ENCODE assay signal across 8 cellular contexts in the genomic region with DNA sequence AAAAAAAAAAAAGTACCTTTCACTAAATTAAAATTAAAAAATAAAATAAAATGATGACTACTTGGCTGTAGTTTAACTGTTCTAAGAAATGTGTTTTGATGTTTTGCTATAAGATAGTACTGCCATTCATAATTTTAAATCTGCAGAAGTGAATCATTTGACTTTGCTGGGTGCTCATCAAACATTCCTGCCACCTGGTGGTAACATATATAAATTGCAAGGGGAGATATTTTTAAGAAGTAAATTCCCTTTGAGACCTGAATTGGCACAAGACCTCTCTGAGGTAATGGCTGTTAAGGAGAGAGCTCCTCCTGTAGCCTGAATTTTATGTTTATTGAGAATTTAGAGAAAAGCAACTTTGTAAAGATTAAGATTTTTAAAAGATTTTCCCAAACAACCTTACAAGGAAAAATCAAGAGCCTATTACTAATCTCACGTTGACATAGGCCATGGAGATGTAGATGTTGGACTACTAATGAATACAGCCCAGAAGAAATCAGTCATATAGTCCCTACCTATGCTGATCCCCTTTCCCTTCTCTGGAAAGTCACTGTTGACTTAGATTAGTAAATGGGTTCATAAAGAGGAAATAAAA. TPM values are rescaled to one million over a fixed set of nuclear protein-coding genes. Genes with fewer than 3 reads are reported as not detected.
DNase-seq lines count a peak whose midpoint lies in the region; ATAC-seq and TF ChIP-seq lines count a peak whose summit lies in the region.

No MANE protein-coding gene starts in this region.

- no peaks in the 10 kb centered on the region for H4K20me1 ChIP-seq in Karpas-422 (ENCODE audit: insufficient read depth, low read depth, low read length)

- peaks cover 33% of the 10 kb centered on the region for H3K9me3 Mint-ChIP-seq in mesothelial cell of epicardium
- peaks cover 13% of the 10 kb centered on the region for H3K9me3 Mint-ChIP-seq in stimulated activated effector memory CD8-positive, alpha-beta T cell treated with anti-CD3 and anti-CD28 coated beads, Interleukin-12 subunit alpha, Interleukin-12 subunit beta, amount 100 ng/mL, for 72 hours

- no peak overlapping the region for H3K9ac ChIP-seq in Karpas-422 (ENCODE audit: low read length)

- in situ Hi-C loops in astrocyte of the cerebellum (cut with HindIII; ENCODE audit: low sequenced_read_pairs), result no loop called here

- H3K9me3 ChIP-seq in Karpas-422 (ENCODE audit: low read length), result peaks cover 8% of the 10 kb centered on the region

- H3K4me3 Mint-ChIP-seq in mesothelial cell of epicardium, result no peak overlapping the region
- no peak overlapping the region for H3K4me3 Mint-ChIP-seq in stimulated activated effector memory CD8-positive, alpha-beta T cell treated with anti-CD3 and anti-CD28 coated beads, Interleukin-12 subunit alpha, Interleukin-12 subunit beta, amount 100 ng/mL, for 72 hours

- H3K36me3 ChIP-seq in Karpas-422 (ENCODE audit: insufficient read depth, low read length), result no peaks in the 10 kb centered on the region

- H3K4me1 Mint-ChIP-seq in mesothelial cell of epicardium, result peaks cover 6% of the 10 kb centered on the region
- no peaks in the 10 kb centered on the region for H3K4me1 Mint-ChIP-seq in stimulated activated effector memory CD8-positive, alpha-beta T cell treated with anti-CD3 and anti-CD28 coated beads, Interleukin-12 subunit alpha, Interleukin-12 subunit beta, amount 100 ng/mL, for 72 hours

- H3K27ac Mint-ChIP-seq in mesothelial cell of epicardium, result no peak overlapping the region
- H3K27ac Mint-ChIP-seq in stimulated activated effector memory CD8-positive, alpha-beta T cell treated with anti-CD3 and anti-CD28 coated beads, Interleukin-12 subunit alpha, Interleukin-12 subunit beta, amount 100 ng/mL, for 72 hours, result no peak overlapping the region

- no peaks in the 10 kb centered on the region for H3K27me3 ChIP-seq in Karpas-422 (ENCODE audit: low read length)

- H3K27ac ChIP-seq in Karpas-422 (ENCODE audit: low read length), result no peak overlapping the region

- H3K4me3 ChIP-seq in Karpas-422 (ENCODE audit: low read length) (no peak overlapping the region), astrocyte of the cerebellum (ENCODE audit: low read depth, low read length) (no peak overlapping the region)

- H3K36me3 Mint-ChIP-seq in mesothelial cell of epicardium, result peaks cover 9% of the 10 kb centered on the region
- H3K36me3 Mint-ChIP-seq in stimulated activated effector memory CD8-positive, alpha-beta T cell treated with anti-CD3 and anti-CD28 coated beads, Interleukin-12 subunit alpha, Interleukin-12 subunit beta, amount 100 ng/mL, for 72 hours, result no peaks in the 10 kb centered on the region

- H3K9me2 ChIP-seq in Karpas-422 (replicated peaks; ENCODE audit: insufficient read depth, low read length), result no peaks in the 10 kb centered on the region

- H3K27me3 Mint-ChIP-seq in mesothelial cell of epicardium (ENCODE audit: low read depth), result no peaks in the 10 kb centered on the region

- H3K79me2 ChIP-seq in Karpas-422 (ENCODE audit: low read length), result no peaks in the 10 kb centered on the region

- no peak for ATAC-seq in stimulated activated effector memory CD8-positive, alpha-beta T cell treated with anti-CD3 and anti-CD28 coated beads, Interleukin-12 subunit alpha, Interleukin-12 subunit beta, amount 100 ng/mL, for 72 hours

- no peaks in the 10 kb centered on the region for H3K4me1 ChIP-seq in Karpas-422 (ENCODE audit: low read length)

- TF ChIP-seq CTCF in astrocyte of the cerebellum (IDR thresholded peaks at IDR 0.05; ENCODE audit: low read depth, low read length, missing control alignments) (peak; percentile 39), mesothelial cell of epicardium (IDR thresholded peaks at IDR 0.05; ENCODE audit: unreplicated experiment) (peak; percentile 76)

- H3K4me2 ChIP-seq in Karpas-422 (ENCODE audit: low read depth, low read length, poor library complexity, severe bottlenecking), result no peak overlapping the region

- no peak overlapping the region for H2AFZ ChIP-seq in Karpas-422 (ENCODE audit: low read length)

- DNase-seq in DMS53 treated with DMSO at 0.1 percent for 48 hours (lab: John Stamatoyannopoulos, UW; ENCODE audit: unreplicated experiment) (peak; percentile 69), Karpas-422 (peak; percentile 76), astrocyte of the cerebellum (ENCODE audit: low read depth) (no peak), mesothelial cell of epicardium (ENCODE audit: low spot score in 2 of 2, unreplicated experiment in 2 of 2) (no peak), A172 (ENCODE audit: low spot score) (no peak), T1000 (lab: John Stamatoyannopoulos, UW) (no peak)
- DNase-seq in stimulated activated CD4-positive, alpha-beta T cell treated with anti-CD3 and anti-CD28 coated beads, Interleukin-4, amount 100 ng/mL, for 4 hours, result no peak
- no peak for DNase-seq in stimulated activated effector memory CD8-positive, alpha-beta T cell treated with anti-CD3 and anti-CD28 coated beads, Interleukin-12 subunit alpha, Interleukin-12 subunit beta, amount 100 ng/mL, for 72 hours (ENCODE audit: low spot score in 2 of 2)

RNA-seq across cellular contexts. Expression of a gene that starts 11.9 kb away (rescaled TPM):
- 27.3 and 33.3 TPM in 2 replicates for total RNA-seq in Karpas-422 (2014; rRNA removed; shearing (Covaris generic); ENCODE audit: low replicate concordance)
- total RNA-seq in mesothelial cell of epicardium, result 20.9 to 23.5 TPM (median 23.1 TPM) in 3 replicates
- total RNA-seq in A172 (2014; rRNA removed; shearing (Covaris generic)), result 48.5 and 49.6 TPM in 2 replicates

Comparison
In these comparisons a context has a peak if more than half of its experiments do, and no peak if none do; other contexts are left out.
1. DNase-seq: peak in DMS53 treated with DMSO at 0.1 percent for 48 hours (single experiment) and Karpas-422 (single experiment); none in astrocyte of the cerebellum (single experiment), mesothelial cell of epicardium (0 of 2), stimulated activated CD4-positive, alpha-beta T cell treated with anti-CD3 and anti-CD28 coated beads, Interleukin-4, amount 100 ng/mL, for 4 hours (0 of 2), A172 (single experiment), T1000 (single experiment) and stimulated activated effector memory CD8-positive, alpha-beta T cell treated with anti-CD3 and anti-CD28 coated beads, Interleukin-12 subunit alpha, Interleukin-12 subunit beta, amount 100 ng/mL, for 72 hours (0 of 2).